In the genomic region with DNA sequence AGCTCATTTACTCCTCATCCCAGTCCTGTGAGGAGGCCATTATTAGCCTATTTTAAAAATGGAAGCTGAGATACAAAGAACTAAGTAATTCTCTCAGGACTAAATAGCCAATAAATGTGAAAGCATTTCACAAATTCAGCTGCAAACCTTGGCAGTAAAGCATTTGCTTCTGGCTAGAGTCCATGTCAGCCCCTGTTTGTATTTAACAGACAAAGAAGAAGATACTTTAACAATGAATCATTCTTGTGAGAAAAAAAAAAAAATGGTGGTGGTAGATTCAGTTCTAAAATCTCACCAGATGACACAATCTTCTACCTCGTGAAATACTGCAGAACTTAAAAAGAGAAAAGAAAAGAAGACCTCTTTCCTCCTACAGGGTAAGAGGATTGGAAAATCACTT, we compare ENCODE assay signal across 1 cellular context.
TF ChIP-seq lines count a peak whose summit lies in the region.

No MANE protein-coding gene starts in this region.

TF ChIP-seq in WTC11, 78 proteins besides CTCF, POLR2A, EP300 and RAD21 (continued from another document):
- no peak for TF ChIP-seq ZMAT4 (CRISPR knock-in tag; IDR thresholded peaks at IDR 0.05)
- TF ChIP-seq ZNF416 (CRISPR knock-in tag; IDR thresholded peaks at IDR 0.05): no peak
- TF ChIP-seq IRF2 (CRISPR knock-in tag; IDR thresholded peaks at IDR 0.05; ENCODE audit: borderline replicate concordance, low read depth): no peak
- no peak for TF ChIP-seq CREM (CRISPR knock-in tag; IDR thresholded peaks at IDR 0.05)
- TF ChIP-seq JUN (CRISPR knock-in tag; IDR thresholded peaks at IDR 0.05): no peak
- TF ChIP-seq NR1H2 (CRISPR knock-in tag; IDR thresholded peaks at IDR 0.05): no peak
